Comparison of ENCODE assay signal across 17 cellular contexts in genomic region chr13:100521912-100522490, GRCh38.
DNase-seq lines count a peak whose midpoint lies in the region; ATAC-seq and TF ChIP-seq lines count a peak whose summit lies in the region.
"Had no signal": no experiment of that assay in that cellular context is flagged by ENCODE, and none has a peak within 500 bp of the region (broad histone marks: within the 10 kb centered on the region; RNA-seq: fewer than 3 reads in every experiment).

No MANE protein-coding gene starts in this region.

- BruUV-seq in A673 (replicated peaks; lab: Mats Ljungman, UMichigan): no TSS peak

- H3K36me3 ChIP-seq in A673 (ENCODE audit: insufficient read depth, low read length, poor library complexity, severe bottlenecking): no peaks in the 10 kb centered on the region
- no peaks in the 10 kb centered on the region for H3K36me3 ChIP-seq in CD4-positive, alpha-beta memory T cell (ENCODE audit: insufficient read depth, low read length)
- no peaks in the 10 kb centered on the region for H3K36me3 ChIP-seq in suprapubic skin
- H3K36me3 ChIP-seq: adrenal gland, vagina had no signal

- no peak for TF ChIP-seq EP300 in suprapubic skin (IDR thresholded peaks at IDR 0.05)

- no peak for TF ChIP-seq POLR2A in suprapubic skin (IDR thresholded peaks at IDR 0.05)

- no peaks in the 10 kb centered on the region for H3K27me3 Mint-ChIP-seq in CD4-positive, alpha-beta memory T cell

- peaks cover 14 to 34% (median 20%) of the 10 kb centered on the region in 4 donors for H3K4me1 Mint-ChIP-seq in CD4-positive, alpha-beta memory T cell

- CTCF ChIA-PET in A673 (lab: Charles Lee): interaction anchor here (0.6 kb wide), 1 partner anchor 282 kb away, joined by 4 read pairs; no protein-coding TSS in a partner anchor
- CTCF ChIA-PET in CD4-positive, alpha-beta memory T cell (lab: Charles Lee; ENCODE audit: partially characterized antibody): interaction anchor here (1.1 kb wide), 1 partner anchor 606 kb away, joined by 3 read pairs; no protein-coding TSS in a partner anchor

- H3K4me3 Mint-ChIP-seq in CD4-positive, alpha-beta memory T cell: peak overlapping the region; percentile 63 to 85 (median 72)

- POLR2A ChIA-PET in A673 (lab: Charles Lee; ENCODE audit: low non-redundant PET): interaction anchor here (0.8 kb wide), 1 partner anchor 541 kb away, joined by 3 read pairs; the partner anchor contains the start of gene ZIC2
- POLR2A ChIA-PET in CD4-positive, alpha-beta memory T cell (lab: Charles Lee; ENCODE audit: partially characterized antibody): no interaction called here

- peaks cover 2 to 4% of the 10 kb centered on the region in 2 donors for H3K36me3 Mint-ChIP-seq in CD4-positive, alpha-beta memory T cell

- peak; percentile 89 for DNase-seq in A673 (ENCODE audit: low spot score)
- peak in 3 of 5 donors; percentile 13 to 18 (median 17) for DNase-seq in CD4-positive, alpha-beta memory T cell
- peak; percentile 78 for DNase-seq in NCI-H2171 (lab: John Stamatoyannopoulos, UW)
- DNase-seq in dorsolateral prefrontal cortex: peak in 1 of 10 donors; percentile 27
- DNase-seq in ureter (ENCODE audit: low spot score): no peak
- no peak for DNase-seq in sciatic nerve (ENCODE audit: low spot score)
- no peak for DNase-seq in suprapubic skin (ENCODE audit: low spot score in 2 of 2)
- DNase-seq: adrenal gland, esophagus squamous epithelium, GF-D8, left cardiac atrium, NCI-H146, SIG-M5 had no signal

- H3K9me3 ChIP-seq in A673 (ENCODE audit: low read depth, low read length, poor library complexity, severe bottlenecking): no peaks in the 10 kb centered on the region
- no peaks in the 10 kb centered on the region for H3K9me3 ChIP-seq in CD4-positive, alpha-beta memory T cell (ENCODE audit: control insufficient read depth in 1 of 2, low read length in 2 of 2)
- H3K9me3 ChIP-seq in suprapubic skin: no peaks in the 10 kb centered on the region
- H3K9me3 ChIP-seq: adrenal gland, esophagus squamous epithelium, vagina had no signal

- ATAC-seq in sciatic nerve (no peak), GM18498 (IDR thresholded peaks at IDR 0.05; ENCODE audit: unreplicated experiment) (no peak)
- ATAC-seq: left cardiac atrium had no signal

- H3K27me3 ChIP-seq in A673 (replicated peaks; ENCODE audit: insufficient read depth, low read depth, low read length, poor library complexity) (no peaks in the 10 kb centered on the region), dorsolateral prefrontal cortex (no peaks in the 10 kb centered on the region), suprapubic skin (no peaks in the 10 kb centered on the region)
- H3K27me3 ChIP-seq in CD4-positive, alpha-beta memory T cell (ENCODE audit: insufficient read depth, low read length): no peaks in the 10 kb centered on the region
- H3K27me3 ChIP-seq: adrenal gland, esophagus squamous epithelium, vagina had no signal

- H3K4me3 ChIP-seq in A673 (ENCODE audit: low read depth, low read length, poor library complexity, severe bottlenecking): peak overlapping the region; percentile 30
- peak overlapping the region in 1 of 2 donors; percentile 3 for H3K4me3 ChIP-seq in CD4-positive, alpha-beta memory T cell (ENCODE audit: low read length in 2 of 2)
- peak overlapping the region in 31 of 59 donors; percentile 4 to 49 (median 25) for H3K4me3 ChIP-seq in dorsolateral prefrontal cortex
- no peak overlapping the region for H3K4me3 ChIP-seq in suprapubic skin
- H3K4me3 ChIP-seq: adrenal gland, coronary artery, esophagus squamous epithelium, vagina had no signal

- no peak for TF ChIP-seq CTCF in A673 (conservative IDR thresholded peaks at IDR 0.05; ENCODE audit: low read depth, low read length)
- TF ChIP-seq CTCF in dorsolateral prefrontal cortex (IDR thresholded peaks at IDR 0.05 in 54 of 56, conservative IDR thresholded peaks at IDR 0.05 in 2 of 56; ENCODE audit: low read depth in 1 of 56, partially characterized antibody in 56 of 56): no peak
- TF ChIP-seq CTCF in suprapubic skin (IDR thresholded peaks at IDR 0.05): no peak

- intact Hi-C loops in A673 (cut with micrococcal nuclease; ENCODE audit: unreplicated experiment): no loop called here
- intact Hi-C loops in CD4-positive, alpha-beta memory T cell (cut with micrococcal nuclease): no loop called here
- intact Hi-C loops in dorsolateral prefrontal cortex (cut with DNase I): no loop called here
- intact Hi-C loops in sciatic nerve (cut with DNase I): no loop called here

- no peaks in the 10 kb centered on the region for H3K9me3 Mint-ChIP-seq in CD4-positive, alpha-beta memory T cell
- H3K9me3 Mint-ChIP-seq: IgD-negative memory B cell had no signal

- peak overlapping the region; percentile 93 for H3K27ac ChIP-seq in A673 (ENCODE audit: low read depth, low read length, poor library complexity, severe bottlenecking)
- H3K27ac ChIP-seq in CD4-positive, alpha-beta memory T cell (ENCODE audit: low read depth, low read length): no peak overlapping the region
- H3K27ac ChIP-seq in dorsolateral prefrontal cortex: peak overlapping the region in 17 of 59 donors; percentile 1 to 80 (median 60)
- H3K27ac ChIP-seq in suprapubic skin: no peak overlapping the region
- H3K27ac ChIP-seq: adrenal gland, coronary artery, esophagus squamous epithelium, vagina had no signal

- H3K4me1 ChIP-seq in A673 (ENCODE audit: insufficient read depth, low read length, poor library complexity, severe bottlenecking) (peaks cover 70% of the 10 kb centered on the region), suprapubic skin (no peaks in the 10 kb centered on the region)
- H3K4me1 ChIP-seq in CD4-positive, alpha-beta memory T cell (ENCODE audit: insufficient read depth, low read length): peaks cover 32% of the 10 kb centered on the region
- H3K4me1 ChIP-seq: adrenal gland, esophagus squamous epithelium, vagina had no signal

- H3K27ac Mint-ChIP-seq in CD4-positive, alpha-beta memory T cell: peak overlapping the region in 2 of 7 donors; percentile 13 to 30
- H3K27ac Mint-ChIP-seq: IgD-negative memory B cell had no signal

- WGBS in suprapubic skin: 86% methylated on average over 11 of the region's 11 CpGs

Comparison
In these comparisons a context has a peak if more than half of its experiments do, and no peak if none do; other contexts are left out.
1. DNase-seq: peak in A673 (single experiment), CD4-positive, alpha-beta memory T cell (3 of 5) and NCI-H2171 (single experiment); none in ureter (single experiment), sciatic nerve (single experiment) and suprapubic skin (0 of 2).